1 cellular context compared by ENCODE assay signal in the genomic region with DNA sequence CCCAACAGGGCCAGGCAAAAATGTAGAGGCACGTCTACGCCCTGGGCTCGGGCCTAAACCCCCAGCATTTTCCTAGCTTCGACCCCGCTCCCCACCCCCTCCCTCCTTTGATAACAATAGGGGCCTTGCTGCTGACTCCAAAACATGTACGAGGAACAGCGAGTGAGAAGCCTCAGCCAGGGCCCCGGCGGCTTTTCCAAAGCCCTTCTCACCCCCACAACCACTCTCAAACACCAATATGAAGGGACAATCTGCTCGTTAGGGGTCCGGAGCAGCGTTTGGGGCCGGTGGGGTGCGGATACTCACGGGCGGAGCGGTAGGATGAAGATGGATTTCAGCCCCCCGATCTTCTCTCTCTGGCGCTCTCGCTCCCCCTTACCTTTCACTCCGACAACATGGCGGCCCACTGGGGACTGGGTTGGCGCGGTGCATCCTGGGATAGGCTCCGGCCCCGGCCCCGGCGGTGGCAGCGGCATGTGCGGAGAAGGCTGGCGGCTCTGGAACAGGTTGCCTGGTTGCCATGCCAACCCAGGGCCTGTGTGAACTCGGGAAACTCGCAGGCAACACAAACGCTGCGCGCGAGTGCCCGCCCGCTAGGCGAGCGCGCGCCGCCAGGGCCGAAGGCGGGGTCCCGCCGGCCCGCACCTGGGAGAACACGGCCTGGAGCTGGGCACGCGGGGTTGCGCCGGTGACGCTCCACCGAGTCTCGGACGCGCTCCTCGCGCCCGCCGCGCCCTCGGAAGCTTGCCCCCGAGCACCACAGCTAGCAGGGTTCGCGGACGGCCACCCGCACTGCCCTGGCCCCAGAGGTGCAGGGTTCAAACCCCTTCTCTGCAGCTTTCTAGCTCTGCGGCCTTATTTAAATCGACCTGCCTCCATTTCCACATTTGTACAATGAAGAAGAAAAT.
A peak's percentile ranks its signal among the peaks of the same experiment; 100 is the strongest.
TF ChIP-seq lines count a peak whose summit lies in the region.

A gene with protein sequence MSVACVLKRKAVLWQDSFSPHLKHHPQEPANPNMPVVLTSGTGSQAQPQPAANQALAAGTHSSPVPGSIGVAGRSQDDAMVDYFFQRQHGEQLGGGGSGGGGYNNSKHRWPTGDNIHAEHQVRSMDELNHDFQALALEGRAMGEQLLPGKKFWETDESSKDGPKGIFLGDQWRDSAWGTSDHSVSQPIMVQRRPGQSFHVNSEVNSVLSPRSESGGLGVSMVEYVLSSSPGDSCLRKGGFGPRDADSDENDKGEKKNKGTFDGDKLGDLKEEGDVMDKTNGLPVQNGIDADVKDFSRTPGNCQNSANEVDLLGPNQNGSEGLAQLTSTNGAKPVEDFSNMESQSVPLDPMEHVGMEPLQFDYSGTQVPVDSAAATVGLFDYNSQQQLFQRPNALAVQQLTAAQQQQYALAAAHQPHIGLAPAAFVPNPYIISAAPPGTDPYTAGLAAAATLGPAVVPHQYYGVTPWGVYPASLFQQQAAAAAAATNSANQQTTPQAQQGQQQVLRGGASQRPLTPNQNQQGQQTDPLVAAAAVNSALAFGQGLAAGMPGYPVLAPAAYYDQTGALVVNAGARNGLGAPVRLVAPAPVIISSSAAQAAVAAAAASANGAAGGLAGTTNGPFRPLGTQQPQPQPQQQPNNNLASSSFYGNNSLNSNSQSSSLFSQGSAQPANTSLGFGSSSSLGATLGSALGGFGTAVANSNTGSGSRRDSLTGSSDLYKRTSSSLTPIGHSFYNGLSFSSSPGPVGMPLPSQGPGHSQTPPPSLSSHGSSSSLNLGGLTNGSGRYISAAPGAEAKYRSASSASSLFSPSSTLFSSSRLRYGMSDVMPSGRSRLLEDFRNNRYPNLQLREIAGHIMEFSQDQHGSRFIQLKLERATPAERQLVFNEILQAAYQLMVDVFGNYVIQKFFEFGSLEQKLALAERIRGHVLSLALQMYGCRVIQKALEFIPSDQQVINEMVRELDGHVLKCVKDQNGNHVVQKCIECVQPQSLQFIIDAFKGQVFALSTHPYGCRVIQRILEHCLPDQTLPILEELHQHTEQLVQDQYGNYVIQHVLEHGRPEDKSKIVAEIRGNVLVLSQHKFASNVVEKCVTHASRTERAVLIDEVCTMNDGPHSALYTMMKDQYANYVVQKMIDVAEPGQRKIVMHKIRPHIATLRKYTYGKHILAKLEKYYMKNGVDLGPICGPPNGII (minus strand): TSS at position 408 of the 908 bp plus-strand sequence. CDS start 6,151 bp downstream, outside the sequence.

TF ChIP-seq in SK-N-SH, 30 proteins besides CTCF, POLR2A, EP300 and RAD21 (continued from another document):
- TF ChIP-seq USF1 (IDR thresholded peaks at IDR 0.05; ENCODE audit: borderline replicate concordance, low read depth) (peak; percentile 44), RFX5 (IDR thresholded peaks at IDR 0.05; ENCODE audit: low read length) (peak; percentile 68), MXI1 (IDR thresholded peaks at IDR 0.05; ENCODE audit: low read depth, low read length) (peak; percentile 98), TAF1 (IDR thresholded peaks at IDR 0.05; ENCODE audit: borderline replicate concordance, low read depth, low read length) (peak; percentile 83), POLR2AphosphoS5 (IDR thresholded peaks at IDR 0.05; ENCODE audit: low read depth, low read length) (peak; percentile 96), ELF1 (IDR thresholded peaks at IDR 0.05) (no peak), EZH2phosphoT487 (IDR thresholded peaks at IDR 0.05; ENCODE audit: borderline replicate concordance, low read depth) (no peak), RXRA (IDR thresholded peaks at IDR 0.05; ENCODE audit: borderline replicate concordance, low read depth) (no peak), SIN3A (IDR thresholded peaks at IDR 0.05; ENCODE audit: borderline replicate concordance, low read depth, low read length) (peak; percentile 78; the same call in 1 of the 2 replicates), FOXM1 (IDR thresholded peaks at IDR 0.05; ENCODE audit: low read depth) (no peak)
- TF ChIP-seq, protein P1, sequence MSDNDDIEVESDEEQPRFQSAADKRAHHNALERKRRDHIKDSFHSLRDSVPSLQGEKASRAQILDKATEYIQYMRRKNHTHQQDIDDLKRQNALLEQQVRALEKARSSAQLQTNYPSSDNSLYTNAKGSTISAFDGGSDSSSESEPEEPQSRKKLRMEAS (IDR thresholded peaks at IDR 0.05; ENCODE audit: low read depth): peak; percentile 89
TF ChIP-seq in SK-N-SH: peak in this region for 13.
